1 cellular context compared by ENCODE assay signal in genomic region chr6:324729-325125, GRCh38.
TF ChIP-seq lines count a peak whose summit lies in the region.

No MANE protein-coding gene starts in this region.

TF ChIP-seq in IMR-90, 13 proteins besides CTCF, POLR2A, EP300 and RAD21 (continued from another document):
- TF ChIP-seq USF2 (IDR thresholded peaks at IDR 0.05; ENCODE audit: low read depth, low read length): no peak
- no peak for TF ChIP-seq CHD1 (IDR thresholded peaks at IDR 0.05; ENCODE audit: low read depth, low read length)
- no peak for TF ChIP-seq ELK1 (IDR thresholded peaks at IDR 0.05; ENCODE audit: borderline replicate concordance, low read depth, low read length)
- TF ChIP-seq RCOR1 (IDR thresholded peaks at IDR 0.05; ENCODE audit: insufficient replicate concordance, low read length): no peak
- no peak for TF ChIP-seq NFE2L2 (IDR thresholded peaks at IDR 0.05; ENCODE audit: low read depth, low read length)
- no peak for TF ChIP-seq MAFK (IDR thresholded peaks at IDR 0.05; ENCODE audit: low read depth, low read length)
- no peak for TF ChIP-seq RFX5 (IDR thresholded peaks at IDR 0.05; ENCODE audit: low read depth, low read length)
- TF ChIP-seq FOS (IDR thresholded peaks at IDR 0.05; ENCODE audit: low read depth, low read length): no peak
